ENCODE assay signal across 19 cellular contexts in genomic region chr2:173434729-173435345, GRCh38.
DNase-seq lines count a peak whose midpoint lies in the region; ATAC-seq, FAIRE-seq and TF ChIP-seq lines count a peak whose summit lies in the region.
"Had no signal": no experiment of that assay in that cellular context is flagged by ENCODE, and none has a peak within 500 bp of the region (broad histone marks: within the 10 kb centered on the region; RNA-seq: fewer than 3 reads in every experiment).

No MANE protein-coding gene starts in this region.

- no peak for ATAC-seq in HG02973 (IDR thresholded peaks at IDR 0.05; ENCODE audit: unreplicated experiment)
- ATAC-seq: CD8-positive, alpha-beta T cell had no signal

- H3K4me3 Mint-ChIP-seq in nephron, result no peak overlapping the region
- H3K4me3 Mint-ChIP-seq: CD8-positive, alpha-beta T cell had no signal

- H3K36me3 Mint-ChIP-seq in nephron (ENCODE audit: low read depth), result no peaks in the 10 kb centered on the region
- H3K36me3 Mint-ChIP-seq: CD8-positive, alpha-beta T cell had no signal

- no peak for FAIRE-seq in frontal cortex (lab: Jason Lieb, UNC)
- FAIRE-seq: RCC 7860 had no signal

- H3K27me3 Mint-ChIP-seq in nephron (ENCODE audit: low read depth), result peaks cover 19% of the 10 kb centered on the region

- no peaks in the 10 kb centered on the region for H3K9me3 Mint-ChIP-seq in nephron
- H3K9me3 Mint-ChIP-seq: CD8-positive, alpha-beta T cell had no signal

- TF ChIP-seq CTCF in fibroblast of mammary gland (conservative IDR thresholded peaks at IDR 0.05; ENCODE audit: control insufficient read depth, insufficient read depth, low read depth, low read length), result no peak
- TF ChIP-seq CTCF in nephron (IDR thresholded peaks at IDR 0.05; ENCODE audit: unreplicated experiment in 3 of 3), result no peak

- DNase-seq in DMS 273 (lab: John Stamatoyannopoulos, UW; ENCODE audit: unreplicated experiment) (peak; percentile 63), NCI-H524 (lab: John Stamatoyannopoulos, UW) (peak; percentile 38 to 65), fibroblast of mammary gland (ENCODE audit: low read depth) (peak; percentile 17), frontal cortex (ENCODE audit: low spot score in 2 of 2) (no peak), ureter (ENCODE audit: low spot score) (no peak)
- DNase-seq: Calu3; CD8-positive, alpha-beta T cell; DMS79; H7; MV-4-11; NCI-H187 treated with DMSO at 0.1 percent for 48 hours; NCI-H69; NK-92 treated with Interleukin-12 subunit alpha and Interleukin-12 subunit beta, amount 100 ng/mL, for 24 hours; SHP77 had no signal

- H3K4me3 ChIP-seq in fibroblast of mammary gland (ENCODE audit: control insufficient read depth, low read depth, low read length), result no peak overlapping the region
- H3K4me3 ChIP-seq: BLaER1, SK-N-MC had no signal

- H3K27ac Mint-ChIP-seq in nephron, result peak overlapping the region in 2 of 3 experiments; percentile 17 to 48
- H3K27ac Mint-ChIP-seq: CD8-positive, alpha-beta T cell had no signal

- H3K4me1 Mint-ChIP-seq in nephron, result peaks cover 24% of the 10 kb centered on the region

Comparison
In these comparisons a context has a peak if more than half of its experiments do, and no peak if none do; other contexts are left out.
1. DNase-seq: peak in DMS 273 (single experiment), NCI-H524 (2 of 2) and fibroblast of mammary gland (single experiment); none in frontal cortex (0 of 2) and ureter (single experiment).